Comparison of ENCODE assay signal across 8 cellular contexts in genomic region chr7:112450807-112451661, GRCh38. TPM values are rescaled to one million over a fixed set of nuclear protein-coding genes. Genes with fewer than 3 reads are reported as not detected.
DNase-seq lines count a peak whose midpoint lies in the region; ATAC-seq and TF ChIP-seq lines count a peak whose summit lies in the region.

No MANE protein-coding gene starts in this region.

- H3K4me2 ChIP-seq in BLaER1, result peak overlapping the region; percentile 81

- peaks cover 13% of the 10 kb centered on the region; the same call in 1 of the 2 replicates for H3K36me3 ChIP-seq in BLaER1

- CTCF ChIA-PET in activated CD4-positive, alpha-beta T cell treated with anti-CD3 and anti-CD28 coated beads, Interleukin-2, amount 10 ng/mL, durations not matched to agents 7 days and 5 days (lab: Charles Lee), result interaction anchor here (0.6 to 3.6 kb wide), 4 partner anchors 8 to 63 kb away, joined by 4 to 18 read pairs (median 6); no protein-coding TSS in a partner anchor

- H3K4me1 Mint-ChIP-seq in activated CD4-positive, alpha-beta T cell treated with anti-CD3 and anti-CD28 coated beads, Interleukin-2, amount 10 ng/mL, durations not matched to agents 7 days and 5 days, result peaks cover 38% of the 10 kb centered on the region

- DNase-seq in NCI-H526 (lab: John Stamatoyannopoulos, UW) (peak; percentile 98 to 99), coronary artery (ENCODE audit: low spot score) (peak; percentile 98)
- peak; percentile 94 for DNase-seq in activated CD4-positive, alpha-beta T cell treated with anti-CD3 and anti-CD28 coated beads, Interleukin-2, amount 10 ng/mL, durations not matched to agents 7 days and 5 days
- peak; percentile 49 to 63 for DNase-seq in stimulated activated CD4-positive, alpha-beta T cell treated with anti-CD3 and anti-CD28 coated beads, Interleukin-1b, Interleukin-23, amount 100 ng/mL, for 1 hour (ENCODE audit: low read depth in 2 of 2)

- H3K4me3 ChIP-seq in BLaER1 (peak overlapping the region; percentile 96), coronary artery (peak overlapping the region; percentile 90)

- ATAC-seq in GM19372 (IDR thresholded peaks at IDR 0.05; ENCODE audit: low read depth, unreplicated experiment) (peak; percentile 69), HG03520 (IDR thresholded peaks at IDR 0.05; ENCODE audit: unreplicated experiment) (peak; percentile 73)

- H3K9me3 ChIP-seq in BLaER1, result no peaks in the 10 kb centered on the region

- H3K27me3 ChIP-seq in BLaER1, result no peaks in the 10 kb centered on the region
- no peaks in the 10 kb centered on the region for H3K27me3 ChIP-seq in layer of hippocampus (ENCODE audit: control insufficient read depth, insufficient read depth, low read length)

- peak overlapping the region; percentile 99 for H3K27ac Mint-ChIP-seq in activated CD4-positive, alpha-beta T cell treated with anti-CD3 and anti-CD28 coated beads, Interleukin-2, amount 10 ng/mL, durations not matched to agents 7 days and 5 days

- no peaks in the 10 kb centered on the region for H3K9me3 Mint-ChIP-seq in activated CD4-positive, alpha-beta T cell treated with anti-CD3 and anti-CD28 coated beads, Interleukin-2, amount 10 ng/mL, durations not matched to agents 7 days and 5 days

- POLR2A ChIA-PET in activated CD4-positive, alpha-beta T cell treated with anti-CD3 and anti-CD28 coated beads, Interleukin-2, amount 10 ng/mL, durations not matched to agents 7 days and 5 days (lab: Charles Lee), result interaction anchor here (1.0 kb wide), 1 partner anchor 31 kb away, joined by 3 read pairs; no protein-coding TSS in a partner anchor

- H4K20me1 ChIP-seq in BLaER1, result peaks cover 44% of the 10 kb centered on the region

- H3K27me3 Mint-ChIP-seq in activated CD4-positive, alpha-beta T cell treated with anti-CD3 and anti-CD28 coated beads, Interleukin-2, amount 10 ng/mL, durations not matched to agents 7 days and 5 days, result no peaks in the 10 kb centered on the region

- H3K36me3 Mint-ChIP-seq in activated CD4-positive, alpha-beta T cell treated with anti-CD3 and anti-CD28 coated beads, Interleukin-2, amount 10 ng/mL, durations not matched to agents 7 days and 5 days (ENCODE audit: low read depth), result peaks cover 5% of the 10 kb centered on the region

- peak overlapping the region; percentile 89 for H3K27ac ChIP-seq in BLaER1
- peak overlapping the region; percentile 98 for H3K27ac ChIP-seq in coronary artery
- peak overlapping the region; percentile 98 for H3K27ac ChIP-seq in layer of hippocampus (ENCODE audit: low read depth, low read length)

- no peak for TF ChIP-seq CTCF in coronary artery (IDR thresholded peaks at IDR 0.05)

- H3K4me3 Mint-ChIP-seq in activated CD4-positive, alpha-beta T cell treated with anti-CD3 and anti-CD28 coated beads, Interleukin-2, amount 10 ng/mL, durations not matched to agents 7 days and 5 days, result peak overlapping the region; percentile 100

- peaks cover 33% of the 10 kb centered on the region for H3K4me1 ChIP-seq in BLaER1

- peak overlapping the region; percentile 95 for H3K9ac ChIP-seq in BLaER1

RNA-seq across cellular contexts. Expression of gene IFRD1, which starts 0.8 kb away (rescaled TPM):
- 10 to 100 TPM; 26.5 to 28.6 TPM for total RNA-seq in activated CD4-positive, alpha-beta T cell treated with anti-CD3 and anti-CD28 coated beads, Interleukin-2, amount 10 ng/mL, durations not matched to agents 7 days and 5 days

RNA-seq across cellular contexts. Expression of gene LSMEM1, which starts 29.8 kb away (rescaled TPM):
- under 1 TPM; 0.47 to 0.56 TPM for total RNA-seq in activated CD4-positive, alpha-beta T cell treated with anti-CD3 and anti-CD28 coated beads, Interleukin-2, amount 10 ng/mL, durations not matched to agents 7 days and 5 days

Comparison
In these comparisons a context has a peak if more than half of its experiments do, and no peak if none do; other contexts are left out.
1. Peak in every context shown above with its lines: DNase-seq, ATAC-seq, H3K4me3 ChIP-seq and H3K27ac ChIP-seq.